Comparison of ENCODE assay signal across 8 cellular contexts in the genomic region with DNA sequence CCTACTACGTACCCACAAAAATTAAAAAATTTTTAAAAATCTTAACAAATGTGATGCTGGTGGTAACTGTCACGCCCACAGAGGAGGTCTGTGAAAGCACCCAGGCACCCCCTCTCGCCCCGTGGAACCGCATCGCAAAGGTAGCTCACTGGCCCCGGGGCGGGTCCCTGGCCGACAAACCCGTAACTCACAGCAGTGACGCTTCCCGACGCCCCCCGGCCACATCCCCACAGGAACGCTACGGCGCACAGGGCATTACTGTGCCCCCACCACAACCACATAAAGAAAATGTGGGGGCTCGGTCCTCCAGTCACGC. TPM values are rescaled to one million over a fixed set of nuclear protein-coding genes. Genes with fewer than 3 reads are reported as not detected.
DNase-seq lines count a peak whose midpoint lies in the region; ATAC-seq and TF ChIP-seq lines count a peak whose summit lies in the region.

No MANE protein-coding gene starts in this region.

- 0 to 1% methylated on average over 18 to 19 of the region's 19 CpGs for WGBS in thyroid gland, 2 donors

- H3K9me3 Mint-ChIP-seq in mesothelial cell of epicardium = no peaks in the 10 kb centered on the region

- H3K9me3 ChIP-seq in Panc1 (ENCODE audit: control insufficient read depth, insufficient read depth, low read depth, low read length) (no peaks in the 10 kb centered on the region), thyroid gland (no peaks in the 10 kb centered on the region)

- TF ChIP-seq CTCF in Panc1 (IDR thresholded peaks at IDR 0.05) (no peak), mesothelial cell of epicardium (IDR thresholded peaks at IDR 0.05; ENCODE audit: unreplicated experiment) (no peak), thyroid gland (IDR thresholded peaks at IDR 0.05) (no peak)

- H3K4me3 ChIP-seq in Panc1 (ENCODE audit: low read depth in 2 of 2, low read length in 2 of 2) (peak overlapping the region; percentile 75 to 89), thyroid gland (replicated peaks in 1 of 3) (peak overlapping the region; percentile 77 to 90 (median 86))

- POLR2A ChIA-PET in Panc1 (lab: Charles Lee) = interaction anchor here (0.5 to 0.7 kb wide), 5 partner anchors 116 to 331 kb away, joined by 3 to 9 read pairs (median 7); no protein-coding TSS in a partner anchor

- H3K36me3 ChIP-seq in Panc1 (ENCODE audit: control insufficient read depth, insufficient read depth, low read length) = peaks cover 4% of the 10 kb centered on the region; the same call in 1 of the 2 replicates
- H3K36me3 ChIP-seq in thyroid gland = peaks cover 0 to 7% of the 10 kb centered on the region in 2 donors

- H3K27me3 Mint-ChIP-seq in mesothelial cell of epicardium (ENCODE audit: low read depth) = no peaks in the 10 kb centered on the region

- no peak for TF ChIP-seq POLR2A in thyroid gland (IDR thresholded peaks at IDR 0.05)

- BruUV-seq in Panc1 (replicated peaks; lab: Mats Ljungman, UMichigan) = no TSS peak

- peaks cover 11% of the 10 kb centered on the region for H3K36me3 Mint-ChIP-seq in mesothelial cell of epicardium

- no peaks in the 10 kb centered on the region for H3K27me3 ChIP-seq in Panc1 (ENCODE audit: control insufficient read depth, insufficient read depth, low read length)
- no peaks in the 10 kb centered on the region for H3K27me3 ChIP-seq in thyroid gland

- CTCF ChIA-PET in Panc1 (lab: Charles Lee) = interaction anchor here (1.2 kb wide), 1 partner anchor 51 kb away, joined by 3 read pairs; no protein-coding TSS in a partner anchor

- intact Hi-C loops in Panc1 (cut with micrococcal nuclease; ENCODE audit: unreplicated experiment) (no loop called here), thyroid gland (cut with DNase I) (loop anchor here (5.0 to 10.0 kb wide), 2 partner anchors 36 to 221 kb away; partner anchors contain the start of gene SEC14L5)

- DNase-seq in stimulated activated CD4-positive, alpha-beta T cell treated with anti-CD3 and anti-CD28 coated beads, Interleukin-12 subunit alpha, Interleukin-12 subunit beta, amount 100 ng/mL, for 4 hours = peak; percentile 18
- no peak for DNase-seq in stimulated activated CD4-positive, alpha-beta T cell treated with anti-CD3 and anti-CD28 coated beads, Interleukin-2, amount 100 ng/mL, for 48 hours
- DNase-seq in Panc1 (ENCODE audit: low read depth, low spot score) (no peak), caudate nucleus (lab: John Stamatoyannopoulos, UW) (peak in 2 of 61 donors; percentile 47 to 51), mesothelial cell of epicardium (ENCODE audit: low spot score in 2 of 2, unreplicated experiment in 2 of 2) (no peak), thyroid gland (no peak), NCI-H1417 treated with DMSO at 0.1 percent for 48 hours (lab: John Stamatoyannopoulos, UW) (no peak), inferior parietal cortex (ENCODE audit: extremely low spot score) (no peak)

- H3K27ac Mint-ChIP-seq in mesothelial cell of epicardium = peak overlapping the region; percentile 94

- peak overlapping the region; percentile 93 for H3K4me3 Mint-ChIP-seq in mesothelial cell of epicardium

- ATAC-seq in Panc1 = peak; percentile 15

- peak overlapping the region; percentile 84 for H3K27ac ChIP-seq in Panc1 (ENCODE audit: low read length)
- H3K27ac ChIP-seq in caudate nucleus (ENCODE audit: low read depth, low read length) = peak overlapping the region; percentile 16
- peak overlapping the region in 2 of 3 donors; percentile 28 to 61 for H3K27ac ChIP-seq in thyroid gland

- H3K4me1 Mint-ChIP-seq in mesothelial cell of epicardium = peaks cover 13% of the 10 kb centered on the region

- in situ Hi-C loops in Panc1 (cut with HindIII; ENCODE audit: low pct_unique_long_range_greater_than_20kb, low sequenced_read_pairs) = no loop called here

- H3K4me1 ChIP-seq in Panc1 (ENCODE audit: control insufficient read depth, insufficient read depth, low read length) (no peaks in the 10 kb centered on the region), thyroid gland (peaks cover 0 to 9% of the 10 kb centered on the region in 2 donors)

RNA-seq across cellular contexts. Expression of gene ANKS3, which starts 0.4 kb away (rescaled TPM):
- total RNA-seq in Panc1 (2021; ENCODE audit: unreplicated experiment) (26.6 TPM), mesothelial cell of epicardium (42.5 to 46.6 TPM (median 45.8 TPM) in 3 replicates), thyroid gland (10 to 100 TPM; 22.9 to 35.3 (median 25.1) TPM)
- polyA plus RNA-seq in Panc1 (2012; ENCODE audit: insufficient read length) = 26.3 TPM

RNA-seq across cellular contexts. Expression of gene DNAAF8, which starts 0.6 kb away (rescaled TPM):
- total RNA-seq in Panc1 (2021; ENCODE audit: unreplicated experiment) = 2.3 TPM
- 2.5 TPM for polyA plus RNA-seq in Panc1 (2012; ENCODE audit: insufficient read length)
- 0.45 to 0.84 TPM (median 0.49 TPM) in 3 replicates for total RNA-seq in mesothelial cell of epicardium
- total RNA-seq in thyroid gland = 1 to 10 TPM in 3 of 4 donors, under 1 TPM in 1; 0.25 to 4.1 (median 2.8) TPM

RNA-seq across cellular contexts. Expression of gene ZNF500, which starts 33.3 kb away (rescaled TPM):
- total RNA-seq in Panc1 (2021; ENCODE audit: unreplicated experiment) = 25.8 TPM
- 17.4 TPM for polyA plus RNA-seq in Panc1 (2012; ENCODE audit: insufficient read length)
- 25.3 to 29.8 TPM (median 25.4 TPM) in 3 replicates for total RNA-seq in mesothelial cell of epicardium
- total RNA-seq in thyroid gland = 10 to 100 TPM; 11.8 to 20.6 (median 17.6) TPM

RNA-seq across cellular contexts. Expression of gene NUDT16L1, which starts 40.3 kb away (rescaled TPM):
- total RNA-seq in Panc1 (2021; ENCODE audit: unreplicated experiment) (42.9 TPM), mesothelial cell of epicardium (28.4 to 33.0 TPM (median 31.1 TPM) in 3 replicates), thyroid gland (10 to 100 TPM; 27.0 to 61.1 (median 38.9) TPM)
- polyA plus RNA-seq in Panc1 (2012; ENCODE audit: insufficient read length) = 85.4 TPM

RNA-seq across cellular contexts. Expression of gene SEPTIN12, which starts 54.4 kb away (rescaled TPM):
- total RNA-seq in Panc1 (2021; ENCODE audit: unreplicated experiment) (not detected), mesothelial cell of epicardium (0.42 to 1.3 TPM (median 0.44 TPM) in 3 replicates), thyroid gland (under 1 TPM in 1 of 4 donors, not detected in 3; 0.54 TPM)
- not detected for polyA plus RNA-seq in Panc1 (2012; ENCODE audit: insufficient read length)

Comparison
In these comparisons a context has a peak if more than half of its experiments do, and no peak if none do; other contexts are left out.
1. H3K27ac ChIP-seq: peak in every context shown above with its lines; median percentile 84 in Panc1; 44 in thyroid gland; 16 in caudate nucleus.